In the genomic region with DNA sequence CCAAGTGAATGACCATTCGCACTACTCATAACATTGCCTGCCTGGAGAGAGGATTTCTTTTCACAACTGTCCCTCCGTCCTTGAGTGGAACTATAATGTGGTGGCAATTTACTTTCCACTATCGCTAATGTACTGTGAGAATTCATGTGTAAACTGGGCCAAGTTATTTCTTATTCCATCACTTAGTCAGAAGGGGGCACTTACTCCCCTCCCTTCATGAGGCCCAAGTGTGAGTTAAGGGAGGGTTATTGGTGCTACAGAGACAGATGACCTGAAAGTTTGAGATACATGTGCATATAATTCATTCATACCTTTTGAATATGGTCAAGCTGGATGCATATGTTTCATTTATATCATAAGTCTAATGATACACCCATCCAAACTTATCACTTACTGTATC, we compare ENCODE assay signal across 20 cellular contexts.
A peak's percentile ranks its signal among the peaks of the same experiment; 100 is the strongest.
DNase-seq lines count a peak whose midpoint lies in the region; ATAC-seq, FAIRE-seq and TF ChIP-seq lines count a peak whose summit lies in the region.
"Had no signal": no experiment of that assay in that cellular context is flagged by ENCODE, and none has a peak within 500 bp of the region (broad histone marks: within the 10 kb centered on the region; RNA-seq: fewer than 3 reads in every experiment).

No MANE protein-coding gene starts in this region.

- no peak overlapping the region for H2AFZ ChIP-seq in OCI-LY3 (ENCODE audit: low read depth, low read length)

- TF ChIP-seq POLR2A in heart left ventricle (IDR thresholded peaks at IDR 0.05): no peak

- TF ChIP-seq CTCF in GM10248 (IDR thresholded peaks at IDR 0.05; ENCODE audit: control extremely low read depth, extremely low read depth, low read depth, missing control alignments) (peak; percentile 3), OCI-LY3 (IDR thresholded peaks at IDR 0.05; ENCODE audit: low read depth, low read length) (peak; percentile 58), foreskin keratinocyte (conservative IDR thresholded peaks at IDR 0.05) (peak; percentile 27), heart left ventricle (IDR thresholded peaks at IDR 0.05) (no peak), lower lobe of right lung (IDR thresholded peaks at IDR 0.05) (no peak)

- H3K4me2 ChIP-seq in OCI-LY3 (ENCODE audit: low read length): peak overlapping the region; percentile 23; the same call in 1 of the 2 replicates

- H3K79me2 ChIP-seq in OCI-LY3 (ENCODE audit: low read length): no peaks in the 10 kb centered on the region

- no peak for DNase-seq in GM10248 (ENCODE audit: extremely low spot score)
- no peak for DNase-seq in GM18507 (ENCODE audit: extremely low spot score, insufficient read length, low read depth)
- no peak for DNase-seq in foreskin keratinocyte
- DNase-seq in heart left ventricle: no peak
- DNase-seq in activated gamma-delta T cell (lab: John Stamatoyannopoulos, UW): no peak
- DNase-seq in lower lobe of right lung: no peak
- DNase-seq: Calu3; CD4-positive, alpha-beta memory T cell; MV-4-11; NCI-H1417 treated with DMSO at 0.1 percent for 48 hours; NCI-H2029; NCI-H2171 treated with DMSO at 0.1 percent for 48 hours; NCI-H748 treated with DMSO at 0.1 percent for 48 hours; Peyer's patch; Right ventricle myocardium superior; T-helper 1 cell had no signal

- POLR2A ChIA-PET in GM10248 (lab: Yijun Ruan, JAX): no interaction called here

- H3K9ac ChIP-seq in OCI-LY3 (ENCODE audit: low read length): no peak overlapping the region

- H3K36me3 ChIP-seq in OCI-LY3 (replicated peaks; ENCODE audit: low read depth, low read length) (no peaks in the 10 kb centered on the region), heart left ventricle (no peaks in the 10 kb centered on the region), lower lobe of right lung (no peaks in the 10 kb centered on the region)
- H3K36me3 ChIP-seq: HAP-1, Peyer's patch had no signal

- H3K4me3 ChIP-seq in OCI-LY3 (ENCODE audit: low read length) (no peak overlapping the region), heart left ventricle (no peak overlapping the region), lower lobe of right lung (no peak overlapping the region)
- H3K4me3 ChIP-seq: HAP-1, K562, Peyer's patch had no signal

- WGBS in heart left ventricle, 4 donors: 85 to 93% (median 88%) methylated on average over 3 of the region's 3 CpGs

- intact Hi-C loops in heart left ventricle (cut with DNase I): no loop called here
- intact Hi-C loops in lower lobe of right lung (cut with DNase I): no loop called here

- CTCF ChIA-PET in GM10248 (lab: Yijun Ruan, JAX): interaction anchor here (2.0 kb wide), 1 partner anchor 67 kb away, joined by 7 read pairs; no protein-coding TSS in a partner anchor

- H3K9me3 ChIP-seq in OCI-LY3 (ENCODE audit: insufficient read depth, low read length) (no peaks in the 10 kb centered on the region), heart left ventricle (no peaks in the 10 kb centered on the region), lower lobe of right lung (no peaks in the 10 kb centered on the region)
- H3K9me3 ChIP-seq: HAP-1, Peyer's patch had no signal

- no peak for ATAC-seq in foreskin keratinocyte
- no peak for ATAC-seq in heart left ventricle
- no peak for ATAC-seq in lower lobe of right lung
- ATAC-seq: K562, SK-N-SH treated with all-trans-retinoic acid at 6 μM for 48 hours had no signal

- peak; percentile 55 for FAIRE-seq in GM18507 (lab: Jason Lieb, UNC)
- FAIRE-seq: K562 had no signal

- H4K20me1 ChIP-seq in OCI-LY3 (ENCODE audit: insufficient read depth, low read length): no peaks in the 10 kb centered on the region

- H3K27ac ChIP-seq in OCI-LY3 (ENCODE audit: low read length): no peak overlapping the region
- no peak overlapping the region for H3K27ac ChIP-seq in foreskin keratinocyte
- no peak overlapping the region for H3K27ac ChIP-seq in heart left ventricle
- H3K27ac ChIP-seq in lower lobe of right lung: no peak overlapping the region
- H3K27ac ChIP-seq: Peyer's patch had no signal

- H3K4me1 ChIP-seq in OCI-LY3 (ENCODE audit: low read length): peaks cover 43% of the 10 kb centered on the region
- H3K4me1 ChIP-seq in foreskin keratinocyte: peaks cover 5% of the 10 kb centered on the region
- H3K4me1 ChIP-seq in heart left ventricle: peaks cover 0 to 7% (median 0%) of the 10 kb centered on the region in 12 donors
- H3K4me1 ChIP-seq in lower lobe of right lung: no peaks in the 10 kb centered on the region
- H3K4me1 ChIP-seq: HAP-1 had no signal

- peaks cover 45% of the 10 kb centered on the region for H3K27me3 ChIP-seq in OCI-LY3 (ENCODE audit: low read depth, low read length)
- no peaks in the 10 kb centered on the region for H3K27me3 ChIP-seq in foreskin keratinocyte
- H3K27me3 ChIP-seq in heart left ventricle: no peaks in the 10 kb centered on the region
- no peaks in the 10 kb centered on the region for H3K27me3 ChIP-seq in lower lobe of right lung (ENCODE audit: low read depth)
- H3K27me3 ChIP-seq: Peyer's patch had no signal

Comparison
In these comparisons a context has a peak if more than half of its experiments do, and no peak if none do; other contexts are left out.
1. CTCF ChIP-seq: peak in GM10248 (single experiment), OCI-LY3 (single experiment) and foreskin keratinocyte (single experiment); none in heart left ventricle (0 of 12) and lower lobe of right lung (single experiment).